Comparison of ENCODE assay signal across 15 cellular contexts in the genomic region with DNA sequence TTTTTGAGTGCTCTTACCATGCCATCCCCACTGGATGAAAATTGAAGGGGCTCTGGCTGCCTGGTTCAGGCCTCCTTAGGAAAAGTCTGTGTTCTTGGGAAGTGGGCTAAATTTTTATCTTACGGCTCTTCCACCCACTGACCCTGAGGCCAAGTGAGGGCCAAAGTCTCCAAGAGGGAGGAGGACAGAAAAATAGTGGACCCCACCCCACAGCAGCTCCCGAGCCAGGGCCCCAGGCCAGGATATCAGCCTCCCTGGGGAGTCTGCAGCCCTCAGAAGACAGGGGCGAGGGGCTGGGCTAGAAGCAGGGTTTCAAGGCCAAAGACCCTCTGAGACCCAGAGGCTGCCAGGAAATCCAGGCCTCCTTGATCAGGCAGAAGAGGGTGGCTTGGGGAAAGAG.
DNase-seq lines count a peak whose midpoint lies in the region; ATAC-seq, FAIRE-seq and TF ChIP-seq lines count a peak whose summit lies in the region.
"Had no signal": no experiment of that assay in that cellular context is flagged by ENCODE, and none has a peak within 500 bp of the region (broad histone marks: within the 10 kb centered on the region; RNA-seq: fewer than 3 reads in every experiment).

No MANE protein-coding gene starts in this region.

- no peak for TF ChIP-seq EP300 in Ishikawa (IDR thresholded peaks at IDR 0.05; ENCODE audit: borderline replicate concordance)

- no peak for DNase-seq in esophagus squamous epithelium (lab: John Stamatoyannopoulos, UW)
- no peak for DNase-seq in nephron progenitor cell
- no peak for DNase-seq in thoracic aorta (ENCODE audit: low spot score)
- no peak for DNase-seq in hepatic stellate cell (ENCODE audit: low spot score)
- DNase-seq in iPS-NIHi7 (ENCODE audit: extremely low spot score) = no peak
- DNase-seq in brain microvascular endothelial cell = no peak
- DNase-seq in GM19239 (ENCODE audit: insufficient read length, low spot score) = no peak
- DNase-seq: activated CD8-positive, alpha-beta T cell treated with anti-CD3 and anti-CD28 coated beads, Interleukin-2, amount 10 ng/mL, durations not matched to agents 7 days and 5 days; activated effector memory CD4-positive, alpha-beta T cell treated with Interleukin-2 at 50 U/mL for 16 hours; effector memory CD4-positive, alpha-beta T cell; EL; foreskin melanocyte had no signal

- WGBS in esophagus squamous epithelium, 2 donors = 65% methylated on average over 2 of the region's 3 CpGs; no CpG with 5 or more reads in 1 of the 2 donors

- H3K27me3 ChIP-seq in esophagus squamous epithelium (peaks cover 0 to 5% (median 0%) of the 10 kb centered on the region in 4 donors), thoracic aorta (replicated peaks; ENCODE audit: insufficient read depth) (no peaks in the 10 kb centered on the region), brain microvascular endothelial cell (replicated peaks) (no peaks in the 10 kb centered on the region)
- H3K27me3 ChIP-seq: body of pancreas had no signal

- H3K9me3 ChIP-seq in esophagus squamous epithelium (no peaks in the 10 kb centered on the region), thoracic aorta (no peaks in the 10 kb centered on the region)
- H3K9me3 ChIP-seq: body of pancreas had no signal

- H3K36me3 ChIP-seq in esophagus squamous epithelium (no peaks in the 10 kb centered on the region), thoracic aorta (no peaks in the 10 kb centered on the region), brain microvascular endothelial cell (replicated peaks) (no peaks in the 10 kb centered on the region)

- ATAC-seq in thoracic aorta (ENCODE audit: insufficient number of reproducible peaks, low FRiP score, low read depth) = no peak
- ATAC-seq: activated CD8-positive, alpha-beta T cell treated with anti-CD3 and anti-CD28 coated beads, Interleukin-2, amount 10 ng/mL, durations not matched to agents 7 days and 5 days had no signal

- no peak for TF ChIP-seq RAD21 in Ishikawa (IDR thresholded peaks at IDR 0.05; ENCODE audit: low read depth)

- H3K4me3 ChIP-seq in esophagus squamous epithelium (no peak overlapping the region), thoracic aorta (no peak overlapping the region), brain microvascular endothelial cell (ENCODE audit: low read depth, low read length) (no peak overlapping the region)
- H3K4me3 ChIP-seq: body of pancreas had no signal

- peaks cover 93% of the 10 kb centered on the region for H3K4me1 Mint-ChIP-seq in nephron progenitor cell

- H3K4me1 ChIP-seq in esophagus squamous epithelium = peaks cover 12 to 57% (median 38%) of the 10 kb centered on the region in 3 donors
- peaks cover 24 to 56% of the 10 kb centered on the region in 2 donors for H3K4me1 ChIP-seq in thoracic aorta (ENCODE audit: control insufficient read depth in 1 of 2, low read depth in 2 of 2)
- H3K4me1 ChIP-seq: body of pancreas had no signal

- no peaks in the 10 kb centered on the region for H3K9me3 Mint-ChIP-seq in nephron progenitor cell

- in situ Hi-C loops in brain microvascular endothelial cell (cut with HindIII; ENCODE audit: low pct_ligation_motif_present, low sequenced_read_pairs) = no loop called here

- intact Hi-C loops in esophagus squamous epithelium (cut with DNase I) = no loop called here

- no peak for FAIRE-seq in GM19239 (lab: Jason Lieb, UNC)
- FAIRE-seq: TTC549 had no signal

- TF ChIP-seq CTCF in esophagus squamous epithelium (IDR thresholded peaks at IDR 0.05) (no peak), nephron progenitor cell (IDR thresholded peaks at IDR 0.05) (no peak), thoracic aorta (IDR thresholded peaks at IDR 0.05) (no peak), brain microvascular endothelial cell (IDR thresholded peaks at IDR 0.05; ENCODE audit: low read depth, low read length, missing control alignments) (no peak)

- TF ChIP-seq POLR2A in esophagus squamous epithelium (IDR thresholded peaks at IDR 0.05) = no peak

- H3K27me3 Mint-ChIP-seq in nephron progenitor cell (ENCODE audit: low read depth, poor library complexity) = peaks cover 3% of the 10 kb centered on the region

- H3K27ac Mint-ChIP-seq in nephron progenitor cell = peak overlapping the region; percentile 94
- H3K27ac Mint-ChIP-seq: activated CD8-positive, alpha-beta T cell treated with anti-CD3 and anti-CD28 coated beads, Interleukin-2, amount 10 ng/mL, durations not matched to agents 7 days and 5 days had no signal

- peak overlapping the region; percentile 7 to 88 (median 75) for H3K27ac ChIP-seq in esophagus squamous epithelium
- peak overlapping the region; percentile 81 to 86 for H3K27ac ChIP-seq in thoracic aorta
- no peak overlapping the region for H3K27ac ChIP-seq in brain microvascular endothelial cell
- H3K27ac ChIP-seq: body of pancreas had no signal

- H3K4me3 Mint-ChIP-seq in nephron progenitor cell = peak overlapping the region; percentile 73
- H3K4me3 Mint-ChIP-seq: activated CD8-positive, alpha-beta T cell treated with anti-CD3 and anti-CD28 coated beads, Interleukin-2, amount 10 ng/mL, durations not matched to agents 7 days and 5 days had no signal

- no peaks in the 10 kb centered on the region for H3K36me3 Mint-ChIP-seq in nephron progenitor cell (ENCODE audit: low read depth)

TF ChIP-seq in Ishikawa, 13 proteins besides CTCF, POLR2A, EP300 and RAD21:
- TF ChIP-seq ZBTB7A (IDR thresholded peaks at IDR 0.05; ENCODE audit: low read depth) (0 out of 2 replicates have a peak, but pooled peaks have one; percentile 8), CEBPB (IDR thresholded peaks at IDR 0.05) (no peak), TAF1 (IDR thresholded peaks at IDR 0.05; ENCODE audit: low read depth) (0 out of 2 replicates have a peak, but pooled peaks have one; percentile 4), TCF12 (IDR thresholded peaks at IDR 0.05; ENCODE audit: low read depth) (no peak)
- TF ChIP-seq, protein P1, sequence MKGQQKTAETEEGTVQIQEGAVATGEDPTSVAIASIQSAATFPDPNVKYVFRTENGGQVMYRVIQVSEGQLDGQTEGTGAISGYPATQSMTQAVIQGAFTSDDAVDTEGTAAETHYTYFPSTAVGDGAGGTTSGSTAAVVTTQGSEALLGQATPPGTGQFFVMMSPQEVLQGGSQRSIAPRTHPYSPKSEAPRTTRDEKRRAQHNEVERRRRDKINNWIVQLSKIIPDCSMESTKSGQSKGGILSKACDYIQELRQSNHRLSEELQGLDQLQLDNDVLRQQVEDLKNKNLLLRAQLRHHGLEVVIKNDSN (IDR thresholded peaks at IDR 0.05) = no peak
